Comparison of ENCODE assay signal across 7 cellular contexts in the genomic region with DNA sequence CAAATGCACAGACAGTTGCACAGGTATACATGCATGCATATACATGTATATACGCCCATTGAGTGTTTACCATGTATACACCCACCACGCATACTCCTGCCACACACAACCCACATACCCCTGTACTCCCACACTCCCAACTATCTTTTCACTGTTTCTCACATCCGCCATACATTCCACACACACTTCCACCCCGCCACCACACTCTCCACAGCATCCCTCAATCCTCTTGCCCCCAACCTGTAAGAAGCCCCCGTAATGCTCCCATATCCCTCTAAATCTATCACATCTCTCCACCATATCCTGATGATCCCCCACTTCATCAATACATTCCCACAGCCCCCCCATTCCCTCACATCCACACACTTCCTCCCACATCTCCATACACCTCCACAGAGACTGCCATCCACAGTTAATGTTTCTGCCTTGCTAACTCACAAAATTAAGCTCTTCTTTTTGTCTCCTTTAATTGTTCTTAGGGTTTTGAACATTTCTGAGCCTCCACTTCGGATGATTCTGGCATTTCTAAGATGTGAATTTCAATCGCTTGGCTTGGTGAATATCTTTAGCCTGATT. TPM values are rescaled to one million over a fixed set of nuclear protein-coding genes. Genes with fewer than 3 reads are reported as not detected.
"Had no signal": no experiment of that assay in that cellular context is flagged by ENCODE, and none has a peak within 500 bp of the region (broad histone marks: within the 10 kb centered on the region; RNA-seq: fewer than 3 reads in every experiment).

No MANE protein-coding gene starts in this region.

- H3K4me3 Mint-ChIP-seq: GM23338, H9, HFFc6, IgD-negative memory B cell had no signal

- H3K27ac ChIP-seq: HL-60 had no signal

- H3K27me3 Mint-ChIP-seq: IgD-negative memory B cell had no signal

- H3K9me3 Mint-ChIP-seq: GM23338, H9, HFFc6, IgD-negative memory B cell had no signal

- H3K27ac Mint-ChIP-seq: GM23338, H9, HFFc6, IgD-negative memory B cell had no signal

- H3K4me3 ChIP-seq: GM23338 had no signal

- H3K4me1 Mint-ChIP-seq: GM23338, H9, IgD-negative memory B cell had no signal

- DNase-seq: H9, HCEC 1CT, HFFc6 had no signal

- H3K4me2 ChIP-seq: GM23338 had no signal

RNA-seq across cellular contexts. Expression of gene GPR158, which starts 47.4 kb away (rescaled TPM):
- polyA plus RNA-seq: HepG2, IgD-negative memory B cell had no signal
